ENCODE assay signal across 8 cellular contexts in genomic region chr18:25349131-25349925, GRCh38. TPM values are rescaled to one million over a fixed set of nuclear protein-coding genes. Genes with fewer than 3 reads are reported as not detected.
DNase-seq lines count a peak whose midpoint lies in the region; ATAC-seq, FAIRE-seq and TF ChIP-seq lines count a peak whose summit lies in the region.

No MANE protein-coding gene starts in this region.

- H3K79me2 ChIP-seq in H1 (ENCODE audit: control insufficient read depth in 1 of 2, insufficient read depth in 2 of 2, low read length in 2 of 2), result peaks cover 0 to 45% of the 10 kb centered on the region in 2 experiments; a peak in 2 of 4 replicates

- FAIRE-seq in H1 (lab: Jason Lieb, UNC), result no peak

- no peak overlapping the region for H2BK120ac ChIP-seq in H1 (replicated peaks; ENCODE audit: low read depth, low read length)

- H3K4me1 ChIP-seq in Peyer's patch, result peaks cover 0 to 19% (median 3%) of the 10 kb centered on the region in 4 donors
- no peaks in the 10 kb centered on the region; a peak in 1 of 7 replicates for H3K4me1 ChIP-seq in H1 (replicated peaks in 1 of 4; ENCODE audit: control insufficient read depth in 3 of 4, insufficient read depth in 4 of 4, low read length in 3 of 4)
- peaks cover 4% of the 10 kb centered on the region for H3K4me1 ChIP-seq in mesodermal cell (ENCODE audit: control insufficient read depth, insufficient read depth, low read length, poor library complexity, severe bottlenecking)
- H3K4me1 ChIP-seq in thymus (ENCODE audit: control insufficient read depth, insufficient read depth, low read length), result peaks cover 14% of the 10 kb centered on the region

- H3K18ac ChIP-seq in H1 (ENCODE audit: extremely low read depth, low read length), result peak overlapping the region; percentile 19; the same call in 1 of the 2 replicates

- H3K4ac ChIP-seq in H1 (replicated peaks; ENCODE audit: insufficient read length, low read depth, low read length), result peak overlapping the region; percentile 46

- no peak overlapping the region for H3K23ac ChIP-seq in H1 (ENCODE audit: insufficient read length)

- no peak for TF ChIP-seq RAD21 in H1 (IDR thresholded peaks at IDR 0.05 in 1 of 2, conservative IDR thresholded peaks at IDR 0.05 in 1 of 2; ENCODE audit: low read depth in 2 of 2, low read length in 2 of 2)

- TF ChIP-seq POLR2A in Peyer's patch (IDR thresholded peaks at IDR 0.05) (no peak), H1 (IDR thresholded peaks at IDR 0.05; ENCODE audit: control extremely low read depth in 1 of 2, low read depth in 2 of 2, low read length in 2 of 2) (peak; percentile 38 to 58)

- DNase-seq in ELR (ENCODE audit: low read depth) (peak; percentile 53), Peyer's patch (peak in 1 of 3 donors; percentile 50), H1 (ENCODE audit: low read depth in 1 of 2, low spot score in 2 of 2) (peak in 1 of 2 experiments; percentile 77), NCI-H510A (lab: John Stamatoyannopoulos, UW) (no peak)
- no peak for DNase-seq in activated effector memory CD4-positive, alpha-beta T cell treated with Interleukin-2 at 50 U/mL for 16 hours

- H3K79me1 ChIP-seq in H1 (ENCODE audit: low read depth, low read length), result no peaks in the 10 kb centered on the region

- peak overlapping the region; percentile 64 for H4K91ac ChIP-seq in H1 (replicated peaks; ENCODE audit: insufficient read length, low read length)

- TF ChIP-seq CTCF in Peyer's patch (IDR thresholded peaks at IDR 0.05) (no peak), H1 (IDR thresholded peaks at IDR 0.05; ENCODE audit: control extremely low read depth in 1 of 3, insufficient read depth in 1 of 3, low read depth in 1 of 3, low read length in 3 of 3) (no peak)

- no peak overlapping the region for H2BK12ac ChIP-seq in H1 (ENCODE audit: low read depth, low read length)

- peaks cover 17% of the 10 kb centered on the region for H3K23me2 ChIP-seq in H1 (ENCODE audit: low read depth, low read length)

- no peak overlapping the region for H2BK5ac ChIP-seq in H1 (ENCODE audit: low read depth, low read length)

- H2BK20ac ChIP-seq in H1 (ENCODE audit: low read length), result no peak overlapping the region

- H3K27me3 ChIP-seq in Peyer's patch (peaks cover 0 to 11% of the 10 kb centered on the region in 2 donors), H1 (replicated peaks in 1 of 4; ENCODE audit: control insufficient read depth in 3 of 4, extremely low read depth in 1 of 4, insufficient read depth in 3 of 4, low read length in 3 of 4) (peaks cover 2 to 16% (median 9%) of the 10 kb centered on the region in 4 experiments), thymus (ENCODE audit: control insufficient read depth, insufficient read depth) (peaks cover 54% of the 10 kb centered on the region)

- peaks cover 0 to 6% of the 10 kb centered on the region in 2 experiments for H4K20me1 ChIP-seq in H1 (replicated peaks in 1 of 2; ENCODE audit: control insufficient read depth in 1 of 2, insufficient read depth in 2 of 2, low read length in 2 of 2)

- H4K8ac ChIP-seq in H1 (ENCODE audit: extremely low read depth, insufficient read depth, low read length), result peak overlapping the region; percentile 83; the same call in 1 of the 2 replicates

- H2AFZ ChIP-seq in H1 (ENCODE audit: low read length), result peak overlapping the region; percentile 59; the same call in 1 of the 2 replicates

- no peak overlapping the region for H2BK15ac ChIP-seq in H1 (ENCODE audit: low read length)

- H3K9me3 ChIP-seq in Peyer's patch, result no peaks in the 10 kb centered on the region
- no peaks in the 10 kb centered on the region for H3K9me3 ChIP-seq in H1 (ENCODE audit: insufficient read depth in 2 of 2, low read depth in 1 of 2, low read length in 1 of 2)
- no peaks in the 10 kb centered on the region for H3K9me3 ChIP-seq in mesodermal cell (ENCODE audit: control insufficient read depth, low read length)
- no peaks in the 10 kb centered on the region for H3K9me3 ChIP-seq in thymus (ENCODE audit: control insufficient read depth)

- ATAC-seq in HG03039 (IDR thresholded peaks at IDR 0.05; ENCODE audit: unreplicated experiment), result no peak

- peak overlapping the region; percentile 61 for H3K56ac ChIP-seq in H1 (replicated peaks; ENCODE audit: insufficient read length, low read depth, low read length)

- H3K27ac ChIP-seq in Peyer's patch (peak overlapping the region; percentile 66 to 82 (median 72)), H1 (ENCODE audit: low read depth, low read length) (peak overlapping the region; percentile 14; the same call in 1 of the 2 replicates), mesodermal cell (ENCODE audit: low read depth, low read length, severe bottlenecking) (peak overlapping the region; percentile 91), thymus (ENCODE audit: low read depth) (peak overlapping the region; percentile 70)

- H3K36me3 ChIP-seq in Peyer's patch (no peaks in the 10 kb centered on the region), H1 (ENCODE audit: control insufficient read depth in 2 of 4, insufficient read depth in 4 of 4, low read length in 3 of 4) (no peaks in the 10 kb centered on the region), mesodermal cell (ENCODE audit: control insufficient read depth, insufficient read depth, low read length) (no peaks in the 10 kb centered on the region), thymus (ENCODE audit: control insufficient read depth, insufficient read depth) (no peaks in the 10 kb centered on the region)

- CTCF ChIA-PET in H1 (lab: Charles Lee; ENCODE audit: partially characterized antibody), result no interaction called here

- no peak overlapping the region for H3K14ac ChIP-seq in H1 (ENCODE audit: insufficient read length)

- WGBS in H1 (ENCODE audit: extremely low coverage in 1 of 2, insufficient coverage in 1 of 2, insufficient read length in 1 of 2, insufficient replicate concordance in 2 of 2, low coverage in 1 of 2, low lambda C conversion rate in 2 of 2, missing lambda C conversion rate in 1 of 2), 2 experiments, result 2% methylated on average over 29 of the region's 78 CpGs; no CpG with 5 or more reads in 1 of the 2 experiments
- 0% methylated on average over 34 to 51 of the region's 78 CpGs for WGBS in mesodermal cell (ENCODE audit: insufficient coverage in 2 of 2), 2 experiments
- WGBS in thymus, result 1% methylated on average over 77 of the region's 78 CpGs

- TF ChIP-seq EP300 in H1 (IDR thresholded peaks at IDR 0.05; ENCODE audit: borderline replicate concordance in 1 of 2, low read depth in 2 of 2, low read length in 2 of 2), result no peak

- H3K9ac ChIP-seq in H1 (replicated peaks in 1 of 4; ENCODE audit: extremely low read depth in 1 of 4, low read depth in 3 of 4, low read length in 3 of 4), result peak overlapping the region; percentile 60 to 76 (median 74); a peak in 6 of 7 replicates

- POLR2A ChIA-PET in H1 (lab: Charles Lee; ENCODE audit: partially characterized antibody), result interaction anchor here (0.6 to 2.0 kb wide), 2 partner anchors 19 to 23 kb away, joined by 3 to 4 read pairs; no protein-coding TSS in a partner anchor

- H3K4me3 ChIP-seq in Peyer's patch (peak overlapping the region; percentile 43 to 68 (median 61)), H1 (ENCODE audit: extremely low read depth in 1 of 4, insufficient read depth in 2 of 4, low read depth in 3 of 4, low read length in 4 of 4) (peak overlapping the region; percentile 85 to 99 (median 94)), mesodermal cell (ENCODE audit: extremely low read depth, insufficient read depth, low read length, poor library complexity, severe bottlenecking) (peak overlapping the region; percentile 82), thymus (ENCODE audit: low read length) (peak overlapping the region; percentile 55)

- no peak overlapping the region for H4K5ac ChIP-seq in H1 (ENCODE audit: insufficient read length, low read depth, low read length)

- peak overlapping the region; percentile 85 to 90 for H3K4me2 ChIP-seq in H1 (ENCODE audit: insufficient read depth in 1 of 2, low read depth in 2 of 2, low read length in 2 of 2)

- no peak overlapping the region for H2AK5ac ChIP-seq in H1 (ENCODE audit: low read depth, low read length)

TF ChIP-seq in H1, 55 proteins besides CTCF, POLR2A, EP300 and RAD21 (continues in another document):
- TF ChIP-seq ATF2 (IDR thresholded peaks at IDR 0.05; ENCODE audit: low read length) (no peak), KDM4A (IDR thresholded peaks at IDR 0.05; ENCODE audit: low read depth, low read length, severe bottlenecking) (peak; percentile 31), SUZ12 (IDR thresholded peaks at IDR 0.05; ENCODE audit: low read length) (no peak; the same call in 1 of the 2 replicates), TAF1 (IDR thresholded peaks at IDR 0.05; ENCODE audit: low read depth, low read length) (peak; percentile 66; the same call in 1 of the 2 replicates), E2F6 (IDR thresholded peaks at IDR 0.05) (0 out of 2 replicates have a peak, but pooled peaks have one; percentile 15)

RNA-seq across cellular contexts. Expression of gene ZNF521, which starts 2.6 kb away (rescaled TPM):
- 10 to 100 TPM in 1 of 4 donors, 1 to 10 TPM in 3; 4.2 to 25.6 (median 8.6) TPM for total RNA-seq in Peyer's patch
- 15.8 and 16.8 TPM in 2 replicates for total RNA-seq in H1 (2021; fragmentation: NEBNext Ultra II Directional; extraction: Animal tissue kit (Norgen Biotek cat#: 25700))
- polyA plus RNA-seq in H1 (2011; rRNA removed) (9.5 and 12.6 TPM in 2 replicates), thymus (3.7 TPM)
- 24.2 TPM for polyA plus RNA-seq in H1 (2011; cell fraction: cytosol; rRNA removed)
- 27.7 TPM for polyA plus RNA-seq in H1 (2011; cell fraction: nucleus; rRNA removed)
- 8.9 to 12.8 TPM (median 10.5 TPM) in 4 replicates for polyA plus RNA-seq in H1 (2012, experiment 1 of 2)
- 0.41 TPM for polyA plus RNA-seq in H1 (2012, experiment 2 of 2)
- 3.7 TPM for polyA plus RNA-seq in H1 (2013, experiment 1 of 2)
- polyA plus RNA-seq in H1 (2013, experiment 2 of 2), result 2.9 TPM
- 84.4 and 98.4 TPM in 2 replicates for polyA minus RNA-seq in H1 (2011; rRNA and poly(A)+ RNA removed)
- polyA minus RNA-seq in H1 (2011; cell fraction: cytosol; rRNA and poly(A)+ RNA removed), result 14.1 TPM
- 120 TPM for polyA minus RNA-seq in H1 (2011; cell fraction: nucleus; rRNA and poly(A)+ RNA removed)
- polyA plus RNA-seq in mesodermal cell (2013, experiment 1 of 2), result 40.7 TPM
- 32.4 TPM for polyA plus RNA-seq in mesodermal cell (2013, experiment 2 of 2)

Comparison
In these comparisons a context has a peak if more than half of its experiments do, and no peak if none do; other contexts are left out.
1. H3K27ac ChIP-seq: peak in every context shown above with its lines; median percentile 91 in mesodermal cell; 72 in Peyer's patch; 70 in thymus; 14 in H1.
2. POLR2A ChIP-seq: peak in H1 (2 of 2); none in Peyer's patch (0 of 2).
3. Peak in every context shown above with its lines, with median percentiles within 50 percentile points of each other: H3K4me3 ChIP-seq.